Comparison of ENCODE assay signal across 8 cellular contexts in the genomic region with DNA sequence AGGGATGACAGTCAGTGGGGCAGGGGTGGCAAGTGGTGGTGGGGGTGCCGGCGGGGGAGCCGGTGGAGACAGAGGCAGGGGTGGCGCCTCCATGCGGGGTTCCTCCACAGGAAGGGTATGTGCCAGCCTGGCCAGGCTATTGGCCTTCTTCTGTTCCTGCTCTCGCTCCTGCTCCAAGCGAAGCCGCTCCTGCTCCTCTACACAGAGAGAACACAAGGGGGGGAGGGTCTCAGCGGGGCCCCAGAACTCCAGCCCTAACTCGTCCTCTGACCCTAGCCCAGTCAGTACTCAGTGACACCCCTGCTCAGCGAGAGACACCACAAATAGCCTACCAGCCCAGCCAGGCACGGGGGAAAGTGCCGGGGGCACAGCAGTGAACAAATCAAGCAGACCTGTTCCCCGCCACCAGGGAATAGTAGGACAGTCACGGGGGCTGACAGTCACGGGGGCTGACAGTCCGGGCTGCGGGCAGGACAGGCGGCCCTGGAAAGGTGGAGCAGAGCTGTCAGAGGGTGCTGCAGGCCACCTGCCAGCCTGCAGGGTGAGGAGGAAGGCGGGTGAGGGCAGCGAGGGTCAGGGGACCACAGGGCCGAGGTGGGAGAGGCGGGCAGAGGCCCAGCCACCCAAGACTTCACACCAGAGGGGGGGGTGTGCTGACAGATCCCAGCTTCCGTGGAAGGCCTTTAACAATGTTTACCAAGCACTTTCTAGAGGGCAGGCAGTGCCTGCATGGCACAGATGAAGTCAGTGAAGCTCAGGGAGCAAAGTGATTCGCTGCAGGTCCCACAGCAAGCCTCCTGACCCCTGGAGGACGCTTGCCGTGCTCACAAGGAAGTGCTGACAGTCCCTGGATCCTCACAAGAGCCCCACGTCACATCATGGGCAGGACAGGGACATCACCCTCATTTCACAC. TPM values are rescaled to one million over a fixed set of nuclear protein-coding genes. Genes with fewer than 3 reads are reported as not detected.
DNase-seq lines count a peak whose midpoint lies in the region; ATAC-seq, FAIRE-seq and TF ChIP-seq lines count a peak whose summit lies in the region.

No MANE protein-coding gene starts in this region.

- FAIRE-seq in small intestine (lab: Jason Lieb, UNC): no peak

- intact Hi-C loops in left ventricle myocardium superior (cut with micrococcal nuclease): no loop called here

- peak; percentile 15 to 24 for DNase-seq in SHP77 (lab: John Stamatoyannopoulos, UW)
- no peak for DNase-seq in SHP77 treated with DMSO at 0.1 percent for 48 hours (lab: John Stamatoyannopoulos, UW)
- DNase-seq in activated CD4-positive, alpha-beta memory T cell treated with anti-CD3 and anti-CD28 coated beads, Interleukin-2, amount 10 ng/mL, durations not matched to agents 7 days and 5 days: no peak
- peak; percentile 54 for DNase-seq in left ventricle myocardium superior
- peak; percentile 33 for DNase-seq in small intestine
- no peak for DNase-seq in stimulated activated CD4-positive, alpha-beta T cell treated with anti-CD3 and anti-CD28 coated beads, Interleukin-4, amount 100 ng/mL, for 24 hours
- DNase-seq in omental fat pad (ENCODE audit: low spot score): no peak

- no peak overlapping the region for H3K4me3 ChIP-seq in small intestine (ENCODE audit: low read depth in 1 of 2, low read length in 2 of 2)

- H3K9me3 ChIP-seq in small intestine (ENCODE audit: control insufficient read depth, low read depth): no peaks in the 10 kb centered on the region

- peak overlapping the region; percentile 76 for H3K27ac Mint-ChIP-seq in activated CD4-positive, alpha-beta memory T cell treated with anti-CD3 and anti-CD28 coated beads, Interleukin-2, amount 10 ng/mL, durations not matched to agents 7 days and 5 days

- no peak for TF ChIP-seq CTCF in omental fat pad (IDR thresholded peaks at IDR 0.05)

- peaks cover 18 to 37% of the 10 kb centered on the region in 2 donors for H3K4me1 ChIP-seq in small intestine (ENCODE audit: control insufficient read depth in 2 of 2, insufficient read depth in 1 of 2, low read depth in 1 of 2, low read length in 1 of 2)

- peaks cover 2% of the 10 kb centered on the region in 2 donors for H3K36me3 ChIP-seq in small intestine (ENCODE audit: control insufficient read depth in 2 of 2, insufficient read depth in 2 of 2, low read length in 2 of 2)

- CTCF ChIA-PET in activated CD4-positive, alpha-beta memory T cell treated with anti-CD3 and anti-CD28 coated beads, Interleukin-2, amount 10 ng/mL, durations not matched to agents 7 days and 5 days (lab: Charles Lee): interaction anchor here (1.0 kb wide), 1 partner anchor 13 kb away, joined by 3 read pairs; no protein-coding TSS in a partner anchor

- no peaks in the 10 kb centered on the region for H3K9me3 Mint-ChIP-seq in activated CD4-positive, alpha-beta memory T cell treated with anti-CD3 and anti-CD28 coated beads, Interleukin-2, amount 10 ng/mL, durations not matched to agents 7 days and 5 days

- ATAC-seq in left ventricle myocardium superior: no peak
- ATAC-seq in GM19463 (IDR thresholded peaks at IDR 0.05; ENCODE audit: unreplicated experiment): no peak
- no peak for ATAC-seq in omental fat pad (ENCODE audit: low FRiP score)

- no peaks in the 10 kb centered on the region for H3K27me3 ChIP-seq in small intestine (ENCODE audit: control insufficient read depth in 2 of 2, insufficient read depth in 2 of 2, low read length in 2 of 2)

- H3K27me3 Mint-ChIP-seq in activated CD4-positive, alpha-beta memory T cell treated with anti-CD3 and anti-CD28 coated beads, Interleukin-2, amount 10 ng/mL, durations not matched to agents 7 days and 5 days: no peaks in the 10 kb centered on the region

- H3K4me1 Mint-ChIP-seq in activated CD4-positive, alpha-beta memory T cell treated with anti-CD3 and anti-CD28 coated beads, Interleukin-2, amount 10 ng/mL, durations not matched to agents 7 days and 5 days: peaks cover 66% of the 10 kb centered on the region

- 77 to 78% (median 78%) methylated on average over 22 to 28 of the region's 28 CpGs for WGBS in small intestine, 3 donors

- peak overlapping the region; percentile 41 for H3K4me3 Mint-ChIP-seq in activated CD4-positive, alpha-beta memory T cell treated with anti-CD3 and anti-CD28 coated beads, Interleukin-2, amount 10 ng/mL, durations not matched to agents 7 days and 5 days

- H3K27ac ChIP-seq in small intestine (ENCODE audit: low read depth in 1 of 2, low read length in 1 of 2): peak overlapping the region; percentile 83 to 96

- POLR2A ChIA-PET in activated CD4-positive, alpha-beta memory T cell treated with anti-CD3 and anti-CD28 coated beads, Interleukin-2, amount 10 ng/mL, durations not matched to agents 7 days and 5 days (lab: Charles Lee): interaction anchor here (0.6 kb wide), 1 partner anchor 12 kb away, joined by 3 read pairs; no protein-coding TSS in a partner anchor

- H3K36me3 Mint-ChIP-seq in activated CD4-positive, alpha-beta memory T cell treated with anti-CD3 and anti-CD28 coated beads, Interleukin-2, amount 10 ng/mL, durations not matched to agents 7 days and 5 days (ENCODE audit: low read depth): peaks cover 12% of the 10 kb centered on the region

RNA-seq across cellular contexts. Expression of gene MNT, which starts 5.3 kb away (rescaled TPM):
- 10 to 100 TPM; 29.1 to 29.9 TPM for total RNA-seq in activated CD4-positive, alpha-beta memory T cell treated with anti-CD3 and anti-CD28 coated beads, Interleukin-2, amount 10 ng/mL, durations not matched to agents 7 days and 5 days
- 10.4 TPM for total RNA-seq in left ventricle myocardium superior
- polyA plus RNA-seq in small intestine: 10 to 100 TPM in 1 of 3 donors, 1 to 10 TPM in 2; 4.2 to 11.6 (median 4.6) TPM
- total RNA-seq in omental fat pad: 10 to 100 TPM; 11.9 to 23.2 (median 18.5) TPM

RNA-seq across cellular contexts. Expression of gene SGSM2, which starts 58.2 kb away (rescaled TPM):
- total RNA-seq in activated CD4-positive, alpha-beta memory T cell treated with anti-CD3 and anti-CD28 coated beads, Interleukin-2, amount 10 ng/mL, durations not matched to agents 7 days and 5 days: 10 to 100 TPM; 45.4 to 49.4 TPM
- 27.0 TPM for total RNA-seq in left ventricle myocardium superior
- polyA plus RNA-seq in small intestine: 10 to 100 TPM; 32.2 to 55.9 (median 42.4) TPM
- total RNA-seq in omental fat pad: 10 to 100 TPM; 30.8 to 50.7 (median 39.8) TPM

RNA-seq across cellular contexts. Expression of gene TSR1, which starts 59.3 kb away (rescaled TPM):
- 10 to 100 TPM; 22.5 to 23.5 TPM for total RNA-seq in activated CD4-positive, alpha-beta memory T cell treated with anti-CD3 and anti-CD28 coated beads, Interleukin-2, amount 10 ng/mL, durations not matched to agents 7 days and 5 days
- total RNA-seq in left ventricle myocardium superior (23.3 TPM), omental fat pad (100 to 1,000 TPM in 1 of 4 donors, 10 to 100 TPM in 3; 31.6 to 124 (median 40.8) TPM)
- polyA plus RNA-seq in small intestine: 10 to 100 TPM in 1 of 3 donors, 1 to 10 TPM in 2; 4.5 to 15.2 (median 8.1) TPM

Comparison
In these comparisons a context has a peak if more than half of its experiments do, and no peak if none do; other contexts are left out.
1. DNase-seq: peak in SHP77 (2 of 2), left ventricle myocardium superior (single experiment) and small intestine (single experiment); none in SHP77 treated with DMSO at 0.1 percent for 48 hours (single experiment), activated CD4-positive, alpha-beta memory T cell treated with anti-CD3 and anti-CD28 coated beads, Interleukin-2, amount 10 ng/mL, durations not matched to agents 7 days and 5 days (single experiment), stimulated activated CD4-positive, alpha-beta T cell treated with anti-CD3 and anti-CD28 coated beads, Interleukin-4, amount 100 ng/mL, for 24 hours (single experiment) and omental fat pad (single experiment).